In genomic region chr17:37742762-37743611, GRCh38 we compare ENCODE assay signal across 10 cellular contexts. TPM values are rescaled to one million over a fixed set of nuclear protein-coding genes. Genes with fewer than 3 reads are reported as not detected.
DNase-seq lines count a peak whose midpoint lies in the region; ATAC-seq, FAIRE-seq and TF ChIP-seq lines count a peak whose summit lies in the region.
"Had no signal": no experiment of that assay in that cellular context is flagged by ENCODE, and none has a peak within 500 bp of the region (broad histone marks: within the 10 kb centered on the region; RNA-seq: fewer than 3 reads in every experiment).

No MANE protein-coding gene starts in this region.

- TF ChIP-seq CTCF in activated B cell treated with CpG ODN at 0.5 μM for 24 hours (IDR thresholded peaks at IDR 0.05): no peak
- TF ChIP-seq CTCF in smooth muscle cell (IDR thresholded peaks at IDR 0.05; ENCODE audit: borderline replicate concordance, insufficient read depth, poor library complexity, severe bottlenecking): no peak
- no peak for TF ChIP-seq CTCF in D721Med (IDR thresholded peaks at IDR 0.05; ENCODE audit: insufficient read depth, missing control alignments)

- H3K4me1 Mint-ChIP-seq in activated B cell treated with CpG ODN at 0.5 μM for 24 hours: peaks cover 49% of the 10 kb centered on the region

- peak overlapping the region; percentile 90 for H3K4me2 ChIP-seq in smooth muscle cell

- ATAC-seq in activated B cell treated with CpG ODN at 0.5 μM for 24 hours (ENCODE audit: low read depth): peak; percentile 6
- no peak for ATAC-seq in HG03460 (IDR thresholded peaks at IDR 0.05; ENCODE audit: unreplicated experiment)

- peaks cover 13% of the 10 kb centered on the region for H3K36me3 Mint-ChIP-seq in activated B cell treated with CpG ODN at 0.5 μM for 24 hours (ENCODE audit: low read depth)

- POLR2A ChIA-PET in activated B cell treated with CpG ODN at 0.5 μM for 24 hours (lab: Charles Lee): interaction anchor here (0.7 to 5.3 kb wide), 3 partner anchors 26 to 48 kb away, joined by 3 to 112 read pairs (median 40); no protein-coding TSS in a partner anchor

- H3K27me3 ChIP-seq in iPS-15b (ENCODE audit: control insufficient read depth, insufficient read depth, low read length) (peaks cover 98% of the 10 kb centered on the region), smooth muscle cell (ENCODE audit: low read depth) (peaks cover 99% of the 10 kb centered on the region)

- peak overlapping the region; percentile 46 for H2AFZ ChIP-seq in smooth muscle cell (ENCODE audit: low read depth)

- 4% methylated on average over 54 of the region's 76 CpGs for WGBS in smooth muscle cell (ENCODE audit: low lambda C conversion rate)

- no peaks in the 10 kb centered on the region for H3K79me2 ChIP-seq in smooth muscle cell (ENCODE audit: low read depth)

- peak overlapping the region; percentile 31 for H3K27ac Mint-ChIP-seq in activated B cell treated with CpG ODN at 0.5 μM for 24 hours

- FAIRE-seq in D721Med (lab: Jason Lieb, UNC): no peak
- FAIRE-seq: A204.1 had no signal

- no peaks in the 10 kb centered on the region for H3K36me3 ChIP-seq in iPS-15b (ENCODE audit: control insufficient read depth, insufficient read depth, low read length)
- no peaks in the 10 kb centered on the region for H3K36me3 ChIP-seq in smooth muscle cell (ENCODE audit: low read depth)

- H3K4me3 ChIP-seq in iPS-15b (ENCODE audit: low read depth, low read length) (peak overlapping the region; percentile 76), smooth muscle cell (peak overlapping the region; percentile 51)

- no peaks in the 10 kb centered on the region for H3K9me3 Mint-ChIP-seq in activated B cell treated with CpG ODN at 0.5 μM for 24 hours

- CTCF ChIA-PET in activated B cell treated with CpG ODN at 0.5 μM for 24 hours (lab: Charles Lee): no interaction called here

- no peaks in the 10 kb centered on the region for H3F3A ChIP-seq in smooth muscle cell (ENCODE audit: low read depth)

- peak; percentile 39 for DNase-seq in DMS53 (lab: John Stamatoyannopoulos, UW)
- DNase-seq in DMS53 treated with DMSO at 0.1 percent for 48 hours (lab: John Stamatoyannopoulos, UW; ENCODE audit: unreplicated experiment): no peak
- peak; percentile 45 for DNase-seq in activated B cell treated with CpG ODN at 0.5 μM for 24 hours
- no peak for DNase-seq in smooth muscle cell (lab: John Stamatoyannopoulos, UW; ENCODE audit: unreplicated experiment)
- DNase-seq in D721Med (ENCODE audit: insufficient read length, low spot score): no peak
- DNase-seq in NCI-H345 treated with DMSO at 0.1 percent for 48 hours (lab: John Stamatoyannopoulos, UW; ENCODE audit: unreplicated experiment): no peak

- peaks cover 52% of the 10 kb centered on the region for H3K27me3 Mint-ChIP-seq in activated B cell treated with CpG ODN at 0.5 μM for 24 hours

- H3K4me3 Mint-ChIP-seq in activated B cell treated with CpG ODN at 0.5 μM for 24 hours: peak overlapping the region; percentile 97

- no peak overlapping the region for H3K27ac ChIP-seq in smooth muscle cell (ENCODE audit: low read depth)
- H3K27ac ChIP-seq: HL-60 had no signal

- H3K4me1 ChIP-seq in iPS-15b (ENCODE audit: control insufficient read depth, insufficient read depth, low read length) (peaks cover 2% of the 10 kb centered on the region), smooth muscle cell (ENCODE audit: low read depth) (peaks cover 35% of the 10 kb centered on the region)

- H3K9ac ChIP-seq in iPS-15b (ENCODE audit: low read depth, low read length) (no peak overlapping the region), smooth muscle cell (ENCODE audit: low read depth) (no peak overlapping the region)

- no peaks in the 10 kb centered on the region for H4K20me1 ChIP-seq in smooth muscle cell (ENCODE audit: low read depth)

- intact Hi-C loops in activated B cell treated with CpG ODN at 0.5 μM for 24 hours (cut with micrococcal nuclease): loop anchor here (2.0 kb wide), 1 partner anchor 42 kb away; no protein-coding TSS in a partner anchor

- H3K9me3 ChIP-seq in iPS-15b (ENCODE audit: control insufficient read depth, insufficient read depth, low read length): no peaks in the 10 kb centered on the region
- H3K9me3 ChIP-seq in smooth muscle cell (replicated peaks; ENCODE audit: low read depth): no peaks in the 10 kb centered on the region

RNA-seq across cellular contexts. Expression of gene HNF1B, which starts 1.9 kb away (rescaled TPM):
- total RNA-seq in activated B cell treated with CpG ODN at 0.5 μM for 24 hours (36.3 and 40.0 TPM in 2 replicates), smooth muscle cell (not detected in 2 replicates)
- polyA plus RNA-seq in smooth muscle cell: not detected in 2 replicates

Comparison
In these comparisons a context has a peak if more than half of its experiments do, and no peak if none do; other contexts are left out.
1. DNase-seq: peak in DMS53 (single experiment) and activated B cell treated with CpG ODN at 0.5 μM for 24 hours (single experiment); none in DMS53 treated with DMSO at 0.1 percent for 48 hours (single experiment), smooth muscle cell (single experiment), D721Med (single experiment) and NCI-H345 treated with DMSO at 0.1 percent for 48 hours (single experiment).
2. RNA of gene HNF1B, which starts 1.9 kb away (total RNA-seq): 36.3 to 40.0 TPM in activated B cell treated with CpG ODN at 0.5 μM for 24 hours; not detected in smooth muscle cell; every median in the first group is over 10 times any median in the second.